In genomic region chr10:22079901-22080300, GRCh38 we compare ENCODE assay signal across 2 cellular contexts.
TF ChIP-seq lines count a peak whose summit lies in the region.

No MANE protein-coding gene starts in this region.

TF ChIP-seq in HEK293, 187 proteins besides CTCF, POLR2A, EP300 and RAD21:
- TF ChIP-seq EGR2 (tag by site-specific recombination; IDR thresholded peaks at IDR 0.05; ENCODE audit: low read depth) (peak; percentile 43; the same call in 1 of the 2 replicates), ZFHX2 (tag by site-specific recombination; conservative IDR thresholded peaks at IDR 0.05) (peak; percentile 76)

TF ChIP-seq in H1, 55 proteins besides CTCF, POLR2A, EP300 and RAD21:
- TF ChIP-seq RBBP5 (IDR thresholded peaks at IDR 0.05; ENCODE audit: borderline replicate concordance, low read depth, low read length): peak; percentile 32; the same call in 1 of the 2 replicates
TF ChIP-seq in H1: peak in this region for 1; not testable (repeated sequence) for 54.
